1 cellular context compared by ENCODE assay signal in genomic region chr16:74606521-74607309, GRCh38.
TF ChIP-seq lines count a peak whose summit lies in the region.

Gene GLG1, minus strand, starts transcription at chr16:74607114. Its CDS starts 20 bp downstream, at chr16:74607094.

TF ChIP-seq in K562, 482 proteins besides CTCF, POLR2A, EP300 and RAD21 (continued from another document and continues in another):
- TF ChIP-seq GTF3C2 (IDR thresholded peaks at IDR 0.05; ENCODE audit: borderline replicate concordance, extremely low read depth, insufficient read length) (no peak), POLR2H (tag; IDR thresholded peaks at IDR 0.05; ENCODE audit: low read depth) (peak; percentile 80), TRIM28 (IDR thresholded peaks at IDR 0.05) (no peak), STAT6 (CRISPR knock-in tag; IDR thresholded peaks at IDR 0.05) (no peak), SRF (CRISPR knock-in tag; IDR thresholded peaks at IDR 0.05) (0 out of 4 replicates have a peak, but pooled peaks of 1 of the 2 experiments have one; percentile 1), ZNF232 (CRISPR knock-in tag; IDR thresholded peaks at IDR 0.05) (0 out of 2 replicates have a peak, but pooled peaks have one; percentile 76), PHB2 (IDR thresholded peaks at IDR 0.05; ENCODE audit: low read depth) (no peak), XRCC5 (IDR thresholded peaks at IDR 0.05; ENCODE audit: low read depth, low read length) (no peak), KDM4B (IDR thresholded peaks at IDR 0.05; ENCODE audit: borderline replicate concordance in 2 of 2, low read depth in 1 of 2) (no peak), SRSF9 (IDR thresholded peaks at IDR 0.05; ENCODE audit: borderline replicate concordance, low read depth, low read length) (no peak), ZNF184 (CRISPR knock-in tag; IDR thresholded peaks at IDR 0.05) (no peak), PHTF2 (CRISPR knock-in tag; IDR thresholded peaks at IDR 0.05) (no peak), DPF2 (IDR thresholded peaks at IDR 0.05) (no peak), TAL1 (IDR thresholded peaks at IDR 0.05) (no peak), CCAR2 (IDR thresholded peaks at IDR 0.05; ENCODE audit: low read depth, low read length) (no peak), ZKSCAN3 (CRISPR knock-in tag; IDR thresholded peaks at IDR 0.05) (no peak), NCOA4 (IDR thresholded peaks at IDR 0.05; ENCODE audit: partially characterized antibody) (no peak), HDAC3 (IDR thresholded peaks at IDR 0.05; ENCODE audit: borderline replicate concordance, partially characterized antibody) (no peak), AFF1 (IDR thresholded peaks at IDR 0.05; ENCODE audit: low read depth in 1 of 2, partially characterized antibody in 2 of 2) (no peak), RBFOX2 (IDR thresholded peaks at IDR 0.05; ENCODE audit: low read depth, low read length) (peak; percentile 100), ZNF609 (CRISPR knock-in tag; IDR thresholded peaks at IDR 0.05; ENCODE audit: borderline replicate concordance) (no peak), ZNF274 (IDR thresholded peaks at IDR 0.05; ENCODE audit: borderline replicate concordance, low read depth, low read length) (no peak), IRF9 (tag; IDR thresholded peaks at IDR 0.05) (no peak), PHF8 (IDR thresholded peaks at IDR 0.05; ENCODE audit: borderline replicate concordance, low read length) (peak; percentile 98), IRF2 (CRISPR knock-in tag; IDR thresholded peaks at IDR 0.05) (no peak), ETV6 (IDR thresholded peaks at IDR 0.05; ENCODE audit: borderline replicate concordance in 1 of 2, low read depth in 2 of 2, low read length in 1 of 2) (no peak), ETV6 (CRISPR knock-in tag; IDR thresholded peaks at IDR 0.05; ENCODE audit: borderline replicate concordance) (no peak), SMARCA5 (IDR thresholded peaks at IDR 0.05) (no peak), GABPB2 (CRISPR knock-in tag; conservative IDR thresholded peaks at IDR 0.05) (no peak), MAZ (CRISPR knock-in tag; conservative IDR thresholded peaks at IDR 0.05 in 1 of 2, IDR thresholded peaks at IDR 0.05 in 1 of 2) (peak; percentile 17 to 45; a peak in 1 of 4 replicates), TEAD1 (CRISPR knock-in tag; IDR thresholded peaks at IDR 0.05) (peak in 1 of 2 experiments; percentile 55; a peak in 1 of 4 replicates), SLC30A9 (CRISPR knock-in tag; IDR thresholded peaks at IDR 0.05) (no peak), FOS (IDR thresholded peaks at IDR 0.05; ENCODE audit: extremely low read depth, insufficient read length) (no peak), ZKSCAN1 (IDR thresholded peaks at IDR 0.05; ENCODE audit: low read depth, low read length) (no peak), TCFL5 (CRISPR knock-in tag; conservative IDR thresholded peaks at IDR 0.05) (no peak), TAF9B (IDR thresholded peaks at IDR 0.05; ENCODE audit: partially characterized antibody) (peak; percentile 79), GMEB1 (CRISPR knock-in tag; IDR thresholded peaks at IDR 0.05) (peak; percentile 95), MAFF (IDR thresholded peaks at IDR 0.05; ENCODE audit: low read length) (no peak), HMGN3 (IDR thresholded peaks at IDR 0.05; ENCODE audit: borderline replicate concordance, extremely low read depth, insufficient read length, low read depth, low read length) (peak; percentile 58), KHSRP (IDR thresholded peaks at IDR 0.05) (no peak), CREBBP (IDR thresholded peaks at IDR 0.05; ENCODE audit: low read depth, low read length) (no peak), ZNF124 (CRISPR knock-in tag; IDR thresholded peaks at IDR 0.05) (no peak), PHF20 (IDR thresholded peaks at IDR 0.05; ENCODE audit: partially characterized antibody) (peak; percentile 63), HIVEP1 (CRISPR knock-in tag; IDR thresholded peaks at IDR 0.05) (no peak), CREB3L1 (IDR thresholded peaks at IDR 0.05; ENCODE audit: borderline replicate concordance, low read depth) (peak; percentile 96), HEY1 (CRISPR knock-in tag; IDR thresholded peaks at IDR 0.05; ENCODE audit: borderline replicate concordance) (no peak), FOXJ2 (tag; IDR thresholded peaks at IDR 0.05) (0 out of 2 replicates have a peak, but pooled peaks have one; percentile 37), ELK3 (CRISPR knock-in tag; IDR thresholded peaks at IDR 0.05) (no peak)
